16 cellular contexts compared by ENCODE assay signal in genomic region chr3:31922962-31923361, GRCh38. TPM values are rescaled to one million over a fixed set of nuclear protein-coding genes. Genes with fewer than 3 reads are reported as not detected.
DNase-seq lines count a peak whose midpoint lies in the region; ATAC-seq, FAIRE-seq and TF ChIP-seq lines count a peak whose summit lies in the region.
"Had no signal": no experiment of that assay in that cellular context is flagged by ENCODE, and none has a peak within 500 bp of the region (broad histone marks: within the 10 kb centered on the region; RNA-seq: fewer than 3 reads in every experiment).

No MANE protein-coding gene starts in this region.

- peaks cover 100% of the 10 kb centered on the region for H3K79me2 ChIP-seq in GM23338 (replicated peaks; ENCODE audit: insufficient read depth)

- no peak overlapping the region for H2AFZ ChIP-seq in GM23338

- TF ChIP-seq CTCF in GM23338 (conservative IDR thresholded peaks at IDR 0.05; ENCODE audit: low read depth in 2 of 2) (no peak), colonic mucosa (IDR thresholded peaks at IDR 0.05) (no peak), progenitor cell of endocrine pancreas (IDR thresholded peaks at IDR 0.05; ENCODE audit: unreplicated experiment) (no peak)

- H3K4me3 ChIP-seq in GM23338 (no peak overlapping the region), colonic mucosa (no peak overlapping the region)
- H3K4me3 ChIP-seq: BLaER1 had no signal

- H3K27ac ChIP-seq in GM23338 (ENCODE audit: low read depth) (0 out of 2 replicates have a peak overlapping the region, but pooled peaks have one; percentile 3), colonic mucosa (peak overlapping the region; percentile 3)
- H3K27ac ChIP-seq: BLaER1 had no signal

- no peaks in the 10 kb centered on the region for H3K36me3 ChIP-seq in GM23338 (ENCODE audit: insufficient read depth)
- H3K36me3 ChIP-seq in colonic mucosa = no peaks in the 10 kb centered on the region
- H3K36me3 ChIP-seq: BLaER1 had no signal

- H3K27ac Mint-ChIP-seq in GM23338 (peak overlapping the region; percentile 45; the same call in 1 of the 2 replicates), progenitor cell of endocrine pancreas (peak overlapping the region; percentile 40)
- H3K27ac Mint-ChIP-seq: activated CD8-positive, alpha-beta T cell treated with anti-CD3 and anti-CD28 coated beads for 36 hours; activated T-cell treated with anti-CD3 and anti-CD28 coated beads, Interleukin-2, amount 50 U/mL, for 72 hours; effector memory CD8-positive, alpha-beta T cell had no signal

- no peak for FAIRE-seq in GM12892 (lab: Jason Lieb, UNC)

- DNase-seq in GM23338 (ENCODE audit: low spot score) (no peak), NCI-H1105 (lab: John Stamatoyannopoulos, UW) (peak; percentile 4), colonic mucosa (peak; percentile 38), progenitor cell of endocrine pancreas (ENCODE audit: low spot score, unreplicated experiment) (no peak), GM12892 (ENCODE audit: insufficient read length) (no peak), NCI-H2227 (lab: John Stamatoyannopoulos, UW; ENCODE audit: unreplicated experiment) (no peak)
- DNase-seq: activated CD8-positive, alpha-beta T cell treated with anti-CD3 and anti-CD28 coated beads for 36 hours; activated T-cell treated with anti-CD3 and anti-CD28 coated beads, Interleukin-2, amount 50 U/mL, for 72 hours; caudate nucleus; DMS153; effector memory CD8-positive, alpha-beta T cell; NCI-H1694 treated with DMSO at 0.1 percent for 48 hours; NCI-H526; SK-N-SH had no signal

- H3K27me3 Mint-ChIP-seq in GM23338 (ENCODE audit: insufficient read depth, low read depth, poor library complexity) (peaks cover 7% of the 10 kb centered on the region), progenitor cell of endocrine pancreas (no peaks in the 10 kb centered on the region)

- H3K4me3 Mint-ChIP-seq in GM23338 = no peak overlapping the region
- no peak overlapping the region for H3K4me3 Mint-ChIP-seq in progenitor cell of endocrine pancreas (ENCODE audit: low read depth)
- H3K4me3 Mint-ChIP-seq: activated CD8-positive, alpha-beta T cell treated with anti-CD3 and anti-CD28 coated beads for 36 hours; activated T-cell treated with anti-CD3 and anti-CD28 coated beads, Interleukin-2, amount 50 U/mL, for 72 hours; effector memory CD8-positive, alpha-beta T cell had no signal

- TF ChIP-seq POLR2A in GM12892 (IDR thresholded peaks at IDR 0.05; ENCODE audit: low read depth, low read length) = no peak

- peaks cover 4% of the 10 kb centered on the region; the same call in 1 of the 2 replicates for H3F3A ChIP-seq in GM23338 (replicated peaks; ENCODE audit: low read depth)

- no peak overlapping the region for H3K9ac ChIP-seq in colonic mucosa (ENCODE audit: low read depth in 2 of 2, low read length in 2 of 2)
- H3K9ac ChIP-seq: BLaER1, SK-N-SH had no signal

- intact Hi-C loops in colonic mucosa (cut with DNase I) = no loop called here

- peaks cover 17% of the 10 kb centered on the region; the same call in 1 of the 2 replicates for H4K20me1 ChIP-seq in GM23338 (replicated peaks; ENCODE audit: insufficient read depth)
- H4K20me1 ChIP-seq: BLaER1 had no signal

- no peak overlapping the region for H3K4me2 ChIP-seq in GM23338
- H3K4me2 ChIP-seq: BLaER1, SK-N-SH had no signal

- H3K4me1 Mint-ChIP-seq in GM23338 (peaks cover 62% of the 10 kb centered on the region), progenitor cell of endocrine pancreas (ENCODE audit: low read depth) (peaks cover 22% of the 10 kb centered on the region)

- H3K4me1 ChIP-seq in GM23338 (ENCODE audit: insufficient read depth) (peaks cover 53% of the 10 kb centered on the region), colonic mucosa (no peaks in the 10 kb centered on the region)

- no peaks in the 10 kb centered on the region for H3K9me3 ChIP-seq in colonic mucosa
- H3K9me3 ChIP-seq: SK-N-SH had no signal

- H3K9me2 ChIP-seq in GM23338 (ENCODE audit: insufficient read depth) = peaks cover 4% of the 10 kb centered on the region; the same call in 1 of the 2 replicates
- H3K9me2 ChIP-seq: SK-N-SH had no signal

- H3K27me3 ChIP-seq in GM23338 (ENCODE audit: insufficient read depth) = no peaks in the 10 kb centered on the region
- H3K27me3 ChIP-seq in colonic mucosa = no peaks in the 10 kb centered on the region
- H3K27me3 ChIP-seq: BLaER1 had no signal

- no peak for ATAC-seq in GM23338
- no peak for ATAC-seq in HG03095 (IDR thresholded peaks at IDR 0.05; ENCODE audit: unreplicated experiment)
- ATAC-seq: activated CD8-positive, alpha-beta T cell treated with anti-CD3 and anti-CD28 coated beads for 36 hours; activated T-cell treated with anti-CD3 and anti-CD28 coated beads, Interleukin-2, amount 50 U/mL, for 72 hours; effector memory CD8-positive, alpha-beta T cell had no signal

- peaks cover 17% of the 10 kb centered on the region for H3K9me3 Mint-ChIP-seq in GM23338
- H3K9me3 Mint-ChIP-seq in progenitor cell of endocrine pancreas (ENCODE audit: low read depth) = peaks cover 21% of the 10 kb centered on the region

- H3K36me3 Mint-ChIP-seq in GM23338 (ENCODE audit: low read depth) (peaks cover 33% of the 10 kb centered on the region), progenitor cell of endocrine pancreas (ENCODE audit: insufficient read depth) (peaks cover 3% of the 10 kb centered on the region)

TF ChIP-seq in GM23338, 12 proteins besides CTCF, POLR2A, EP300 and RAD21 (continues in another document):
- TF ChIP-seq ETS1 (IDR thresholded peaks at IDR 0.05) (no peak), ZNF114 (CRISPR knock-in tag; IDR thresholded peaks at IDR 0.05) (no peak), POLR2AphosphoS5 (IDR thresholded peaks at IDR 0.05; ENCODE audit: low read depth) (no peak), EZH2phosphoT487 (IDR thresholded peaks at IDR 0.05; ENCODE audit: unreplicated experiment) (no peak), ZNF331 (CRISPR knock-in tag; IDR thresholded peaks at IDR 0.05; ENCODE audit: low read depth) (no peak), JUNB (IDR thresholded peaks at IDR 0.05; ENCODE audit: unreplicated experiment) (no peak)

RNA-seq across cellular contexts. Expression of gene OSBPL10, which starts 58.1 kb away (rescaled TPM):
- 149 and 204 TPM in 2 replicates for total RNA-seq in GM23338 (2014; rRNA removed; shearing (Covaris generic))
- polyA plus RNA-seq in GM23338 (2016; fragmentation: Nextera tagmentation; extraction: Ambion mirVana) = 20.0 and 23.8 TPM in 2 replicates
- total RNA-seq in colonic mucosa (10 to 100 TPM; 20.0 to 34.4 TPM), progenitor cell of endocrine pancreas (23.9 and 25.2 TPM in 2 replicates)
- 0.78 TPM for polyA plus RNA-seq in GM12892 (2012; ENCODE audit: missing spikeins)

RNA-seq across cellular contexts. Expression of gene ZNF860, which starts 58.6 kb away (rescaled TPM):
- total RNA-seq in GM23338 (2014; rRNA removed; shearing (Covaris generic)) = 12.4 and 14.7 TPM in 2 replicates
- polyA plus RNA-seq in GM23338 (2016; fragmentation: Nextera tagmentation; extraction: Ambion mirVana) = 2.7 and 5.2 TPM in 2 replicates
- 1 to 10 TPM in 1 of 2 donors, under 1 TPM in 1; 0.53 to 1.5 TPM for total RNA-seq in colonic mucosa
- total RNA-seq in progenitor cell of endocrine pancreas = 2.1 and 2.2 TPM in 2 replicates
- not detected for polyA plus RNA-seq in GM12892 (2012; ENCODE audit: missing spikeins)
- total RNA-seq: activated CD8-positive, alpha-beta T cell treated with anti-CD3 and anti-CD28 coated beads for 36 hours had no signal
- polyA plus RNA-seq: SK-N-SH had no signal

Comparison
In these comparisons a context has a peak if more than half of its experiments do, and no peak if none do; other contexts are left out.
1. DNase-seq: peak in NCI-H1105 (single experiment) and colonic mucosa (single experiment); none in GM23338 (single experiment), progenitor cell of endocrine pancreas (single experiment), GM12892 (single experiment) and NCI-H2227 (single experiment).